Comparison of ENCODE assay signal across 8 cellular contexts in the genomic region with DNA sequence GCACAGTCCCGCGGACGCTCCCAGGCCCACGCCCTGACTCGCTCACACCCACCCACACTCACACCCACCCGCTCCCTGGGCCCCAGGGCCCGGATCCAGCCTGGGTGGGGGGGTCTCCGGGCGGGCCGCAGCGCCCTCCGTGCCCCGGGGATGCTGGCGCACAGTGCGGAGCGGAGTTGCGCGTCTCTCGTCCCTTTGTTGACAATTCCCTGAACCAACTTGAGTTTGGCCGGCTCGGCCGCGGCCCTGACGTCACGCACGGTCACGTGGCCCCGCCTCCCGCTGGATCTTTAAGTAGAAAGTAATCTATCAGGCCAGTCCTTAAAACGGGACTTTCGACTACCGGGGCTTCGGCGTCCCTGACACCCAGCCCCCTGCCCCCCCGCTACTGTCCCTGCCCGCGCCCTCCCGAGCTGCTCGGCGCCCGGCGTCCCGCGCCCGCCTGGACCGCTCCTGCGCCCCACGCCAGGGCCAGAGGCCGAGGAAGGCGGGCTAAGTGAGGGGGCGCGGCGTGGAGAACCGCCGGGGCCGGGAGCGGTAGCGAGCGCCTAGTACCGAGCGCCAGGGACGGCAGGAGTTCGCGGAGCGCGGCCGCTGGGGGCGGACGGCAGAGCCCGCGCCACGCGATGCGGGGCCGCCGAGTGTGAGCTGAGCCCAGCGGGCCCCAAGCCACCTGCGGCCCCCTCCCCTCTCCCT.
DNase-seq lines count a peak whose midpoint lies in the region; ATAC-seq lines count a peak whose summit lies in the region.

A gene (plus strand): TSS at position 320 of the 696 bp plus-strand sequence. CDS start 492 bp downstream, outside the sequence.

- H3K4me3 ChIP-seq in iPS DF 6.9 (ENCODE audit: low read length): peak within 1 kb of the TSS; percentile 68
- H3K4me3 ChIP-seq in skeletal muscle cell (ENCODE audit: low read depth, low read length): peak within 1 kb of the TSS; percentile 43

- peaks cover 49% of the 10 kb centered on the region for H3K4me1 Mint-ChIP-seq in activated naive CD8-positive, alpha-beta T cell treated with anti-CD3 and anti-CD28 coated beads, Interleukin-2, amount 50 U/mL, for 24 hours

- no peaks in the 10 kb centered on the region for H3K9me3 ChIP-seq in iPS DF 6.9 (ENCODE audit: control insufficient read depth, insufficient read depth, low read length)

- H3K27ac ChIP-seq in iPS DF 6.9 (ENCODE audit: low read length): no peak within 1 kb of the TSS

- peaks cover 9% of the 10 kb centered on the region for H3K9me3 Mint-ChIP-seq in activated naive CD8-positive, alpha-beta T cell treated with anti-CD3 and anti-CD28 coated beads, Interleukin-2, amount 50 U/mL, for 24 hours

- ATAC-seq in HG02588 (IDR thresholded peaks at IDR 0.05; ENCODE audit: unreplicated experiment): peak; percentile 47
- ATAC-seq in activated naive CD8-positive, alpha-beta T cell treated with anti-CD3 and anti-CD28 coated beads, Interleukin-2, amount 50 U/mL, for 24 hours: peak; percentile 43
- ATAC-seq in HG02870 (IDR thresholded peaks at IDR 0.05; ENCODE audit: unreplicated experiment): no peak

- DNase-seq in SHP77 (lab: John Stamatoyannopoulos, UW): peak; percentile 3 to 43
- DNase-seq in SHP77 treated with DMSO at 0.1 percent for 48 hours (lab: John Stamatoyannopoulos, UW): no peak
- peak; percentile 86 for DNase-seq in NCI-H345 (lab: John Stamatoyannopoulos, UW)
- DNase-seq in activated naive CD8-positive, alpha-beta T cell treated with anti-CD3 and anti-CD28 coated beads, Interleukin-2, amount 50 U/mL, for 24 hours: peak; percentile 57
- no peak for DNase-seq in iPS DF 6.9 (ENCODE audit: low read depth, low spot score)
- DNase-seq in skeletal muscle cell (ENCODE audit: low read depth): no peak

- peaks cover 4% of the 10 kb centered on the region; the same call in 1 of the 2 replicates for H3K4me1 ChIP-seq in iPS DF 6.9 (ENCODE audit: control insufficient read depth, insufficient read depth, low read length)

- no peaks in the 10 kb centered on the region; the same call in 1 of the 2 replicates for H3K27me3 ChIP-seq in iPS DF 6.9 (ENCODE audit: control insufficient read depth, insufficient read depth, low read length)

- peaks cover 11% of the 10 kb centered on the region for H3K36me3 Mint-ChIP-seq in activated naive CD8-positive, alpha-beta T cell treated with anti-CD3 and anti-CD28 coated beads, Interleukin-2, amount 50 U/mL, for 24 hours (ENCODE audit: low read depth)

- no peaks in the 10 kb centered on the region for H3K36me3 ChIP-seq in iPS DF 6.9 (ENCODE audit: control insufficient read depth, insufficient read depth, low read length)

- no CpG with 5 or more reads among the region's 78 CpGs for WGBS in iPS DF 6.9 (ENCODE audit: insufficient coverage, insufficient read length)

- peak within 1 kb of the TSS; percentile 78 for H3K4me3 Mint-ChIP-seq in activated naive CD8-positive, alpha-beta T cell treated with anti-CD3 and anti-CD28 coated beads, Interleukin-2, amount 50 U/mL, for 24 hours

- peaks cover 80% of the 10 kb centered on the region for H3K27me3 Mint-ChIP-seq in activated naive CD8-positive, alpha-beta T cell treated with anti-CD3 and anti-CD28 coated beads, Interleukin-2, amount 50 U/mL, for 24 hours

- H3K27ac Mint-ChIP-seq in activated naive CD8-positive, alpha-beta T cell treated with anti-CD3 and anti-CD28 coated beads, Interleukin-2, amount 50 U/mL, for 24 hours: peak within 1 kb of the TSS; percentile 68

Comparison
In these comparisons a context has a peak if more than half of its experiments do, and no peak if none do; other contexts are left out.
1. DNase-seq: peak in SHP77 (2 of 2), NCI-H345 (single experiment) and activated naive CD8-positive, alpha-beta T cell treated with anti-CD3 and anti-CD28 coated beads, Interleukin-2, amount 50 U/mL, for 24 hours (single experiment); none in SHP77 treated with DMSO at 0.1 percent for 48 hours (single experiment), iPS DF 6.9 (single experiment) and skeletal muscle cell (single experiment).